11 cellular contexts compared by ENCODE assay signal in the genomic region with DNA sequence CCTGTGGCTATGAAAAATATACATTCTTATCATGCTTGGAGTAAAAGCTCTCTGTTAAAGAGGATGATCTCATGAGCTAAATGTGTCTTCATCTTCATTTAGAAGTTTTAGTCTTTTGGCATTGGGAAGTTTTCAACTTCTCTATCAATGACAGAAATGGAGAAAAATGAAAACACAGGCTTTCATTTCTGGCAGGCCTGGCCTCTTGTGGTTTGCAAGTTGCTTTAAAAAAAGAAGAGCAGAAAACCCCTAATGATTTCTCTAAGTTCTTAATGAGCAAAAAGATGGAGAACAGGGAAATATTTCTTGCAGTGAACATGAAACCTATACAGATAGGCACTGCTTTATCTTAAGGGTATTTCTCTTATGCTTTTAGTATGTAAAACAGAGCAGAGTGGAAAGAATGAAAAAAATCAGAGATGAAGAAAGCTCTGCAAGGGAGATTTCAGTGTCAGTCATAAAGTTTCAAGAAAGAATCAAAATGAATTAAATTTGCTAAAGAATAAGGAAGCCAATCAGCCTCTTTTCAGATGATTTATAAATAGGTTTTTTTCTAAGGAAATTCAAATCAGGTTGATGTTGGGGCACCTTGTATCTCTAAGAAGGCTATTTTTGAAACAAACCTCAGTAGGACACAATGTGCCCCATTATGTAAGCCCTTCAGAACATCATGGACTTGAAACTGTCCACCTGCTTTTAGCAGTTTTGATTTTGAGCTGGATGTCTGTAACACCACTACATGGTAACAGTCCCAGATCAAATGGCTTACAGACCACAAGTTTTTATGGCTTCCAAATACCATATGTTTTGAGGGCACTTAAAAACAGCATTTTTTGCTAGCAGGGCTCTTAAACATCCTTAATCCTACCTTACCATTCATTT.
DNase-seq lines count a peak whose midpoint lies in the region; ATAC-seq and TF ChIP-seq lines count a peak whose summit lies in the region.
"Had no signal": no experiment of that assay in that cellular context is flagged by ENCODE, and none has a peak within 500 bp of the region (broad histone marks: within the 10 kb centered on the region; RNA-seq: fewer than 3 reads in every experiment).

No MANE protein-coding gene starts in this region.

- ATAC-seq in GM18517 (IDR thresholded peaks at IDR 0.05; ENCODE audit: unreplicated experiment): peak; percentile 36
- peak; percentile 46 for ATAC-seq in GM21576 (IDR thresholded peaks at IDR 0.05; ENCODE audit: unreplicated experiment)
- peak; percentile 39 for ATAC-seq in HG03469 (IDR thresholded peaks at IDR 0.05; ENCODE audit: unreplicated experiment)
- ATAC-seq in stimulated activated naive CD8-positive, alpha-beta T cell treated with anti-CD3 and anti-CD28 coated beads, Interleukin-15, Interleukin-2, amounts not matched to agents 100 U/mL and 50 U/mL, for 24 hours: no peak
- ATAC-seq in Right ventricle myocardium superior (ENCODE audit: poor library complexity): no peak

- H3K36me3 Mint-ChIP-seq in CD14-positive monocyte: no peaks in the 10 kb centered on the region

- no peak overlapping the region for H3K4me3 Mint-ChIP-seq in CD14-positive monocyte

- H3K27me3 Mint-ChIP-seq in CD14-positive monocyte (ENCODE audit: low read depth in 3 of 3): no peaks in the 10 kb centered on the region

- no peaks in the 10 kb centered on the region for H3K4me1 Mint-ChIP-seq in CD14-positive monocyte

- H3K9me3 Mint-ChIP-seq in CD14-positive monocyte: peaks cover 0 to 2% (median 0%) of the 10 kb centered on the region in 7 donors

- no peak for TF ChIP-seq CTCF in CD14-positive monocyte (IDR thresholded peaks at IDR 0.05)

- DNase-seq in non-pigmented ciliary epithelial cell (ENCODE audit: low read depth): peak; percentile 17
- DNase-seq in stimulated activated naive CD8-positive, alpha-beta T cell treated with anti-CD3 and anti-CD28 coated beads, Interleukin-15, Interleukin-2, amounts not matched to agents 100 U/mL and 50 U/mL, for 24 hours: no peak
- no peak for DNase-seq in anterior cingulate cortex (lab: John Stamatoyannopoulos, UW)
- no peak for DNase-seq in Right ventricle myocardium superior
- DNase-seq in CD14-positive monocyte (ENCODE audit: low spot score): no peak
- DNase-seq: dorsolateral prefrontal cortex, NCI-H1092 treated with DMSO at 0.1 percent for 48 hours, OCI-M1 had no signal

- intact Hi-C loops in Right ventricle myocardium superior (cut with DNase I): no loop called here
- intact Hi-C loops in CD14-positive monocyte (cut with micrococcal nuclease): no loop called here

- no peak overlapping the region for H3K27ac Mint-ChIP-seq in CD14-positive monocyte

Comparison
In these comparisons a context has a peak if more than half of its experiments do, and no peak if none do; other contexts are left out.
1. ATAC-seq: peak in GM18517 (single experiment), GM21576 (single experiment) and HG03469 (single experiment); none in stimulated activated naive CD8-positive, alpha-beta T cell treated with anti-CD3 and anti-CD28 coated beads, Interleukin-15, Interleukin-2, amounts not matched to agents 100 U/mL and 50 U/mL, for 24 hours (single experiment) and Right ventricle myocardium superior (single experiment).